Comparison of ENCODE assay signal across 8 cellular contexts in the genomic region with DNA sequence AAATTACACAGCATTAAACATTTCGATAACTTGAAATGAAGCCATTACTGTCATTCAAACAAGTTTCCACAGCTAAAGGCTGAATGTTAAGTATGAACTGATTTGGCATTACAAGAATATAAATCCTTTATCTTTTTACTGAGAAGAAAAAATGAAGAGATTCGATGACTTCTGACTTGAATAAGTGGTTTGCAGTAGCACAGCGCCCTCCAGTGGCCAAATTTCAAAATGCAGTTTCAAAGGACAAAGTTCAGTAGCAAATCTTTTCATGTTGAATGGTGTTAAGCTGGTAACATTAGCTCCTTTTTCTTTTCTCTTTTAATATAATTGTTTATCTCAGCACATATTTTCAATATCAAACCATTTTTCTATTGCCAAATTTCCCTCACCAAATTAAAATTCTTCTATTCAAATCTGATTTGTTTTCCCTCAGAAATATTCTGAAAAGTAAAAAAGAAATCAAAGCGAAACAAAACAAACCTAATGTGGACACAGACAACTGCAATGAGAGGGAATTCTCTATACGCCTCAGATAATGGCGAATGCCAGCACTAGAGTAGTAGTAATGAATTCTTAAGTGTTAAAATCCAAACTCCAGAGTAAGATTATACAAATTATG.
A peak's percentile ranks its signal among the peaks of the same experiment; 100 is the strongest.
DNase-seq lines count a peak whose midpoint lies in the region; TF ChIP-seq lines count a peak whose summit lies in the region.

No MANE protein-coding gene starts in this region.

- intact Hi-C loops in stomach (cut with DNase I; ENCODE audit: low total_unique reads), result loop anchor here (10.0 kb wide), 1 partner anchor 709 kb away; no protein-coding TSS in a partner anchor

- H3K9me3 ChIP-seq in OCI-LY3 (ENCODE audit: insufficient read depth, low read length), result no peaks in the 10 kb centered on the region
- no peaks in the 10 kb centered on the region for H3K9me3 ChIP-seq in fibroblast of lung (ENCODE audit: control insufficient read depth, insufficient read depth, low read depth, low read length)
- H3K9me3 ChIP-seq in stomach, result no peaks in the 10 kb centered on the region

- no peak overlapping the region for H3K4me3 Mint-ChIP-seq in neural crest cell

- no peaks in the 10 kb centered on the region for H3K27me3 ChIP-seq in OCI-LY3 (ENCODE audit: low read depth, low read length)
- H3K27me3 ChIP-seq in fibroblast of lung (ENCODE audit: control insufficient read depth, insufficient read depth, low read length), result no peaks in the 10 kb centered on the region
- no peaks in the 10 kb centered on the region for H3K27me3 ChIP-seq in stomach

- H3K4me2 ChIP-seq in OCI-LY3 (ENCODE audit: low read length) (peak overlapping the region; percentile 45), fibroblast of lung (ENCODE audit: extremely low read depth, insufficient read depth, low read length) (no peak overlapping the region)

- no peaks in the 10 kb centered on the region for H3K36me3 Mint-ChIP-seq in neural crest cell (ENCODE audit: low read depth)

- H4K20me1 ChIP-seq in OCI-LY3 (ENCODE audit: insufficient read depth, low read length), result no peaks in the 10 kb centered on the region
- no peaks in the 10 kb centered on the region for H4K20me1 ChIP-seq in fibroblast of lung (ENCODE audit: control insufficient read depth, extremely low read depth, insufficient read depth, low read length)

- WGBS in stomach, 5 donors, result 27 to 37% (median 33%) methylated on average over 6 of the region's 6 CpGs

- H3K27ac Mint-ChIP-seq in neural crest cell (ENCODE audit: unreplicated experiment), result no peak overlapping the region

- peak; percentile 98 for TF ChIP-seq CTCF in OCI-LY3 (IDR thresholded peaks at IDR 0.05; ENCODE audit: low read depth, low read length)
- peak; percentile 80 to 82 for TF ChIP-seq CTCF in fibroblast of lung (conservative IDR thresholded peaks at IDR 0.05 in 1 of 2, IDR thresholded peaks at IDR 0.05 in 1 of 2; ENCODE audit: low read depth in 1 of 2, low read length in 2 of 2)
- peak; percentile 99 for TF ChIP-seq CTCF in neural crest cell (conservative IDR thresholded peaks at IDR 0.05)
- peak in 5 of 7 experiments; percentile 80 to 97 (median 84) for TF ChIP-seq CTCF in stomach (IDR thresholded peaks at IDR 0.05)

- no peak for TF ChIP-seq EP300 in stomach (IDR thresholded peaks at IDR 0.05)

- H3K9me3 Mint-ChIP-seq in neural crest cell, result no peaks in the 10 kb centered on the region

- DNase-seq in AML-193 (lab: John Stamatoyannopoulos, UW) (peak; percentile 73), HCEC 1CT (peak; percentile 33), activated T-cell treated with anti-CD3 and anti-CD28 coated beads for 4 hours (peak; percentile 74), fibroblast of lung (ENCODE audit: low read depth in 2 of 2) (peak; percentile 54 to 83), neural crest cell (ENCODE audit: low read depth, low spot score) (peak; percentile 88), stomach (peak; percentile 85), AG08396 (ENCODE audit: low spot score) (no peak)

- no peak for TF ChIP-seq POLR2A in stomach (IDR thresholded peaks at IDR 0.05)

- peak overlapping the region; percentile 6; the same call in 1 of the 2 replicates for H3K4me3 ChIP-seq in OCI-LY3 (ENCODE audit: low read length)
- no peak overlapping the region for H3K4me3 ChIP-seq in fibroblast of lung (replicated peaks in 1 of 4; ENCODE audit: control extremely low read depth in 1 of 4, insufficient read depth in 1 of 4, low read depth in 3 of 4, low read length in 4 of 4)
- H3K4me3 ChIP-seq in stomach, result no peak overlapping the region

- H3K27me3 Mint-ChIP-seq in neural crest cell (ENCODE audit: low read depth), result no peaks in the 10 kb centered on the region

- H3K9ac ChIP-seq in OCI-LY3 (ENCODE audit: low read length) (0 out of 2 replicates have a peak overlapping the region, but pooled peaks have one; percentile 7), fibroblast of lung (ENCODE audit: insufficient read depth, low read length) (no peak overlapping the region)

- H3K36me3 ChIP-seq in OCI-LY3 (replicated peaks; ENCODE audit: low read depth, low read length) (no peaks in the 10 kb centered on the region), fibroblast of lung (ENCODE audit: control insufficient read depth, insufficient read depth, low read length) (no peaks in the 10 kb centered on the region), stomach (no peaks in the 10 kb centered on the region)

- H3K4me1 Mint-ChIP-seq in neural crest cell, result peaks cover 16% of the 10 kb centered on the region

- H2AFZ ChIP-seq in OCI-LY3 (ENCODE audit: low read depth, low read length) (peak overlapping the region; percentile 67; the same call in 1 of the 2 replicates), fibroblast of lung (ENCODE audit: low read length) (no peak overlapping the region)

- H3K79me2 ChIP-seq in OCI-LY3 (ENCODE audit: low read length) (no peaks in the 10 kb centered on the region), fibroblast of lung (ENCODE audit: control insufficient read depth, insufficient read depth, low read length) (no peaks in the 10 kb centered on the region)

- no peak overlapping the region for H3K27ac ChIP-seq in OCI-LY3 (ENCODE audit: low read length)
- no peak overlapping the region for H3K27ac ChIP-seq in fibroblast of lung (ENCODE audit: insufficient read depth, low read length)
- no peak overlapping the region for H3K27ac ChIP-seq in stomach

- H3K4me1 ChIP-seq in OCI-LY3 (ENCODE audit: low read length) (peaks cover 31% of the 10 kb centered on the region), fibroblast of lung (ENCODE audit: control insufficient read depth, extremely low read depth, insufficient read depth, low read length) (no peaks in the 10 kb centered on the region), stomach (peaks cover 0 to 4% (median 2%) of the 10 kb centered on the region in 4 donors)
